18 cellular contexts compared by ENCODE assay signal in the genomic region with DNA sequence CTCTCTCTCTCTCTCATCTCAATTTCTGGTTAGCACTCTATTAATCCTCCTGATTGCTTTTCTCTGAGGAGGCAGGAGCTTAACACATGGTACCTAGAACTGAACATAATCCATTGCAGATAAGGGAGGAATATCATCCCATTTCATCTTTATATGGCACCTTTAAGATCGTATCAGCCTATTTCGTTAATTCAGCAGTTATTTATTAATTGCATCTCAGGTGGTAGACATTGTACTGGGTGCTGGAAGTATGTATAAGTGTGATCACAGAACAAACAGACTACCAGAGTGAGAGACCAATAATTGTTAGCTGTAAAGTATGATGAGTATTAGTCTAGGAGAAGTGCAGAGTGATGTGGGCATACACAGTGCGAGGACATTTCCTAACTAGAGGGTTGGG.
"Had no signal": no experiment of that assay in that cellular context is flagged by ENCODE, and none has a peak within 500 bp of the region (broad histone marks: within the 10 kb centered on the region; RNA-seq: fewer than 3 reads in every experiment).

No MANE protein-coding gene starts in this region.

- H3K36me3 ChIP-seq: prostate gland had no signal

- H3K27me3 Mint-ChIP-seq: activated naive CD8-positive, alpha-beta T cell had no signal

- H3K4me1 ChIP-seq: prostate gland had no signal

- H3K27ac Mint-ChIP-seq: activated CD4-positive, alpha-beta memory T cell treated with anti-CD3 and anti-CD28 coated beads, Interleukin-2, amount 10 ng/mL, durations not matched to agents 7 days and 5 days; activated naive CD8-positive, alpha-beta T cell; immature natural killer cell; naive thymus-derived CD8-positive, alpha-beta T cell; stimulated activated naive CD8-positive, alpha-beta T cell treated with anti-CD3 and anti-CD28 coated beads, Interleukin-15, Interleukin-2, amounts not matched to agents 100 ng/mL and 50 ng/mL, for 24 hours had no signal

- H3K9me3 Mint-ChIP-seq: activated CD4-positive, alpha-beta memory T cell treated with anti-CD3 and anti-CD28 coated beads, Interleukin-2, amount 10 ng/mL, durations not matched to agents 7 days and 5 days; stimulated activated naive CD8-positive, alpha-beta T cell treated with anti-CD3 and anti-CD28 coated beads, Interleukin-15, Interleukin-2, amounts not matched to agents 100 ng/mL and 50 ng/mL, for 24 hours had no signal

- H3K9me3 ChIP-seq: prostate gland had no signal

- H3K36me3 Mint-ChIP-seq: activated naive CD8-positive, alpha-beta T cell; immature natural killer cell; naive thymus-derived CD8-positive, alpha-beta T cell had no signal

- ATAC-seq: left colon; naive thymus-derived CD8-positive, alpha-beta T cell had no signal

- H3K4me3 Mint-ChIP-seq: activated CD4-positive, alpha-beta memory T cell treated with anti-CD3 and anti-CD28 coated beads, Interleukin-2, amount 10 ng/mL, durations not matched to agents 7 days and 5 days; activated naive CD8-positive, alpha-beta T cell; immature natural killer cell; naive thymus-derived CD8-positive, alpha-beta T cell; stimulated activated naive CD8-positive, alpha-beta T cell treated with anti-CD3 and anti-CD28 coated beads, Interleukin-15, Interleukin-2, amounts not matched to agents 100 ng/mL and 50 ng/mL, for 24 hours had no signal

- FAIRE-seq: urothelium cell line had no signal

- H3K4me3 ChIP-seq: lung, prostate gland had no signal

- DNase-seq: activated CD4-positive, alpha-beta memory T cell treated with anti-CD3 and anti-CD28 coated beads, Interleukin-2, amount 10 ng/mL, durations not matched to agents 7 days and 5 days; activated CD4-positive, alpha-beta T cell treated with anti-CD3 and anti-CD28 coated beads for 1 hour; activated gamma-delta T cell; activated T-cell treated with anti-CD3 and anti-CD28 coated beads, Interleukin-2, amount 50 U/mL, for 48 hours; amygdala; cortex of kidney; effector memory CD4-positive, alpha-beta T cell; immature natural killer cell; left colon; naive thymus-derived CD8-positive, alpha-beta T cell; stimulated activated CD4-positive, alpha-beta T cell treated with anti-CD3 and anti-CD28 coated beads, Interleukin-15, amount 100 ng/mL, for 24 hours; stimulated activated CD4-positive, alpha-beta T cell treated with anti-CD3 and anti-CD28 coated beads, Interleukin-4, amount 100 ng/mL, for 24 hours; T-helper 9 cell had no signal

- H3K27ac ChIP-seq: prostate gland had no signal

- H3K4me1 Mint-ChIP-seq: immature natural killer cell; naive thymus-derived CD8-positive, alpha-beta T cell had no signal
